Comparison of ENCODE assay signal across 9 cellular contexts in genomic region chr18:159933-160332, GRCh38. TPM values are rescaled to one million over a fixed set of nuclear protein-coding genes. Genes with fewer than 3 reads are reported as not detected.
A peak's percentile ranks its signal among the peaks of the same experiment; 100 is the strongest.
DNase-seq lines count a peak whose midpoint lies in the region; ATAC-seq, FAIRE-seq and TF ChIP-seq lines count a peak whose summit lies in the region.
"Had no signal": no experiment of that assay in that cellular context is flagged by ENCODE, and none has a peak within 500 bp of the region (broad histone marks: within the 10 kb centered on the region; RNA-seq: fewer than 3 reads in every experiment).

No MANE protein-coding gene starts in this region.

- no peaks in the 10 kb centered on the region; the same call in 1 of the 2 replicates for H3K36me3 ChIP-seq in Caco-2 (ENCODE audit: control insufficient read depth, insufficient read depth, low read length)
- H3K36me3 ChIP-seq: pancreas had no signal

- no peak for ATAC-seq in central memory CD8-positive, alpha-beta T cell (replicated peaks; ENCODE audit: extremely low read depth, poor library complexity, severe bottlenecking)
- no peak for ATAC-seq in HG03521 (IDR thresholded peaks at IDR 0.05; ENCODE audit: unreplicated experiment)
- ATAC-seq: pancreas had no signal

- H3K36me3 Mint-ChIP-seq in Caco-2 (ENCODE audit: insufficient read depth, unreplicated experiment), result peaks cover 19% of the 10 kb centered on the region
- H3K36me3 Mint-ChIP-seq in central memory CD8-positive, alpha-beta T cell (ENCODE audit: insufficient read depth), result peaks cover 13% of the 10 kb centered on the region
- H3K36me3 Mint-ChIP-seq in nephron progenitor cell (ENCODE audit: low read depth), result peaks cover 40% of the 10 kb centered on the region

- no peak for FAIRE-seq in RCC 7860 (lab: Jason Lieb, UNC)
- FAIRE-seq: pancreas had no signal

- CTCF ChIA-PET in Caco-2 (lab: Charles Lee), result no interaction called here

- H3K4me1 Mint-ChIP-seq in Caco-2 (ENCODE audit: low read depth, unreplicated experiment), result peaks cover 6% of the 10 kb centered on the region
- peaks cover 32% of the 10 kb centered on the region for H3K4me1 Mint-ChIP-seq in central memory CD8-positive, alpha-beta T cell
- H3K4me1 Mint-ChIP-seq in nephron progenitor cell, result peaks cover 27% of the 10 kb centered on the region

- H3K27me3 ChIP-seq in Caco-2 (replicated peaks; ENCODE audit: control insufficient read depth, insufficient read depth, low read length), result no peaks in the 10 kb centered on the region
- H3K27me3 ChIP-seq: pancreas had no signal

- H3K27ac Mint-ChIP-seq in Caco-2 (ENCODE audit: unreplicated experiment) (peak overlapping the region; percentile 93), nephron progenitor cell (peak overlapping the region; percentile 48)
- peak overlapping the region; percentile 91 for H3K27ac Mint-ChIP-seq in central memory CD8-positive, alpha-beta T cell (ENCODE audit: low read depth)

- H3K4me3 ChIP-seq in Caco-2 (ENCODE audit: low read depth, low read length) (peak overlapping the region; percentile 78), LNCaP clone FGC (ENCODE audit: low read depth, low read length) (peak overlapping the region; percentile 95)

- H3K27me3 Mint-ChIP-seq in Caco-2 (ENCODE audit: insufficient read depth, unreplicated experiment), result no peaks in the 10 kb centered on the region
- no peaks in the 10 kb centered on the region for H3K27me3 Mint-ChIP-seq in central memory CD8-positive, alpha-beta T cell
- peaks cover 24% of the 10 kb centered on the region for H3K27me3 Mint-ChIP-seq in nephron progenitor cell (ENCODE audit: low read depth, poor library complexity)

- POLR2A ChIA-PET in Caco-2 (lab: Charles Lee), result no interaction called here

- H3K9me3 ChIP-seq in Caco-2, result no peaks in the 10 kb centered on the region
- H3K9me3 ChIP-seq: pancreas had no signal

- TF ChIP-seq CTCF in Caco-2 (IDR thresholded peaks at IDR 0.05; ENCODE audit: insufficient read depth in 1 of 2, low read depth in 1 of 2, low read length in 1 of 2, severe bottlenecking in 1 of 2, unreplicated experiment in 1 of 2), result no peak
- no peak for TF ChIP-seq CTCF in LNCaP clone FGC (IDR thresholded peaks at IDR 0.05; ENCODE audit: control insufficient read depth, extremely low read depth, insufficient read depth)
- TF ChIP-seq CTCF in nephron progenitor cell (IDR thresholded peaks at IDR 0.05), result no peak

- BruUV-seq in Caco-2 (replicated peaks; lab: Mats Ljungman, UMichigan), result no TSS peak

- intact Hi-C loops in Caco-2 (cut with micrococcal nuclease; ENCODE audit: unreplicated experiment), result loop anchor here (5.0 kb wide), 1 partner anchor 48 kb away; no protein-coding TSS in a partner anchor

- H3K9me3 Mint-ChIP-seq in Caco-2 (ENCODE audit: unreplicated experiment) (no peaks in the 10 kb centered on the region), nephron progenitor cell (peaks cover 7% of the 10 kb centered on the region)
- H3K9me3 Mint-ChIP-seq in central memory CD8-positive, alpha-beta T cell, result no peaks in the 10 kb centered on the region

- no peak for DNase-seq in Caco-2
- DNase-seq in LNCaP clone FGC (ENCODE audit: low read depth), result no peak
- DNase-seq in central memory CD8-positive, alpha-beta T cell (ENCODE audit: low spot score in 2 of 2), result no peak
- DNase-seq in nephron progenitor cell, result no peak
- DNase-seq in DMS114 treated with DMSO at 0.1 percent for 48 hours (lab: John Stamatoyannopoulos, UW; ENCODE audit: unreplicated experiment), result no peak
- DNase-seq in H4 (ENCODE audit: low spot score), result no peak
- no peak for DNase-seq in RCC 7860 (ENCODE audit: low spot score)
- DNase-seq: pancreas had no signal

- H3K4me3 Mint-ChIP-seq in Caco-2 (ENCODE audit: unreplicated experiment) (peak overlapping the region; percentile 90), nephron progenitor cell (peak overlapping the region; percentile 96)
- H3K4me3 Mint-ChIP-seq in central memory CD8-positive, alpha-beta T cell, result peak overlapping the region; percentile 87

- peaks cover 15% of the 10 kb centered on the region; the same call in 1 of the 2 replicates for H3K4me1 ChIP-seq in Caco-2

RNA-seq across cellular contexts. Expression of gene USP14, which starts 1.6 kb away (rescaled TPM):
- 86.2 and 95.2 TPM in 2 replicates for total RNA-seq in Caco-2 (2022)
- 21.5 and 23.5 TPM in 2 replicates for total RNA-seq in H4 (2014; rRNA removed; shearing (Covaris generic))
